28 cellular contexts compared by ENCODE assay signal in the genomic region with DNA sequence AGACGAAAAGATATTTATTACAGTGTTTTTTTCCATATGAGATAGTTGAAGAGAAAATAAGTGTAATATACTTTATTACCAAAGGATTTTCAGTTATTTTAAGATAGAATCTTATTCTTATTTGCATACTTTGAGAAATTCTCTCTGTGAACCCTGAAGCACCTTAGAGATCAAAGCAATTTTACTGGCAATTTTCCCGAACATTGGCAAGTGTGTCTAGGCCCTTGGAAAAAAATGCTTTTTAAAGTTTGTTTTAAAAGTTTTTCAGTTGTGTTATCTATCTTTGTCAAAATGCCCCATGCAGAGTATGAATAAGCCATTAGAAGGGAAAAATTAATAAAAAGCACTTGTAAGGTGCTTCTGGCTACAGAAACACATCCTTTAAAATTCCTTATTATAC.
"Had no signal": no experiment of that assay in that cellular context is flagged by ENCODE, and none has a peak within 500 bp of the region (broad histone marks: within the 10 kb centered on the region; RNA-seq: fewer than 3 reads in every experiment).

No MANE protein-coding gene starts in this region.

- H3K9me3 Mint-ChIP-seq: nephron progenitor cell; neural crest cell; stimulated activated naive CD8-positive, alpha-beta T cell treated with anti-CD3 and anti-CD28 coated beads, Interleukin-15, amount 100 ng/mL, for 72 hours; type B pancreatic cell had no signal

- H3K27ac ChIP-seq: ovary, psoas muscle, right lobe of liver, suprapubic skin, testis, tibial artery, transverse colon, upper lobe of right lung, uterus had no signal

- H3K27ac Mint-ChIP-seq: naive thymus-derived CD4-positive, alpha-beta T cell; natural killer cell; nephron progenitor cell; progenitor cell of endocrine pancreas; stimulated activated memory B cell treated with anti-CD40 and anti-IgM and Interleukin-4, amounts not matched to agents 10 μg/mL and 1 μg/mL and 100 μg/mL, for 72 hours; stimulated activated naive CD8-positive, alpha-beta T cell treated with anti-CD3 and anti-CD28 coated beads, Interleukin-15, amount 100 ng/mL, for 72 hours; type B pancreatic cell had no signal

- H3K4me1 Mint-ChIP-seq: naive thymus-derived CD4-positive, alpha-beta T cell; natural killer cell; nephron progenitor cell; neural crest cell; stimulated activated memory B cell treated with anti-CD40 and anti-IgM and Interleukin-4, amounts not matched to agents 10 μg/mL and 1 μg/mL and 100 μg/mL, for 72 hours; stimulated activated naive CD8-positive, alpha-beta T cell treated with anti-CD3 and anti-CD28 coated beads, Interleukin-15, amount 100 ng/mL, for 72 hours had no signal

- H3K4me3 Mint-ChIP-seq: naive thymus-derived CD4-positive, alpha-beta T cell; natural killer cell; nephron progenitor cell; neural crest cell; stimulated activated memory B cell treated with anti-CD40 and anti-IgM and Interleukin-4, amounts not matched to agents 10 μg/mL and 1 μg/mL and 100 μg/mL, for 72 hours; stimulated activated naive CD8-positive, alpha-beta T cell treated with anti-CD3 and anti-CD28 coated beads, Interleukin-15, amount 100 ng/mL, for 72 hours; type B pancreatic cell had no signal

- H3K27me3 Mint-ChIP-seq: progenitor cell of endocrine pancreas; stimulated activated memory B cell treated with anti-CD40 and anti-IgM and Interleukin-4, amounts not matched to agents 10 μg/mL and 1 μg/mL and 100 μg/mL, for 72 hours; stimulated activated naive CD8-positive, alpha-beta T cell treated with anti-CD3 and anti-CD28 coated beads, Interleukin-15, amount 100 ng/mL, for 72 hours; type B pancreatic cell had no signal

- H3K36me3 ChIP-seq: ovary, right lobe of liver, sigmoid colon, suprapubic skin, tibial artery, transverse colon, upper lobe of right lung, uterus had no signal

- ATAC-seq: naive thymus-derived CD4-positive, alpha-beta T cell; natural killer cell; psoas muscle; right cardiac atrium; right lobe of liver; stimulated activated memory B cell treated with anti-CD40 and anti-IgM and Interleukin-4, amounts not matched to agents 10 μg/mL and 1 μg/mL and 100 μg/mL, for 72 hours; stimulated activated naive CD8-positive, alpha-beta T cell treated with anti-CD3 and anti-CD28 coated beads, Interleukin-15, amount 100 ng/mL, for 72 hours; stimulated activated naive CD8-positive, alpha-beta T cell treated with anti-CD3 and anti-CD28 coated beads, Interleukin-15, Interleukin-2, amounts not matched to agents 100 U/mL and 50 U/mL, for 24 hours; upper lobe of right lung had no signal

- H3K27me3 ChIP-seq: ovary, right lobe of liver, sigmoid colon, suprapubic skin, testis, tibial artery, transverse colon, upper lobe of right lung, uterus had no signal

- H3K4me1 ChIP-seq: right lobe of liver, sigmoid colon, suprapubic skin, testis, tibial artery, transverse colon, upper lobe of right lung, uterus had no signal

- H3K4me3 ChIP-seq: ovary, psoas muscle, right lobe of liver, sigmoid colon, suprapubic skin, testis, tibial artery, transverse colon, upper lobe of right lung, uterus had no signal

- H3K9me3 ChIP-seq: ovary, psoas muscle, right lobe of liver, sigmoid colon, suprapubic skin, testis, tibial artery, transverse colon, upper lobe of right lung, uterus had no signal

- DNase-seq: naive thymus-derived CD4-positive, alpha-beta T cell; natural killer cell; nephron progenitor cell; occipital lobe; ovary; psoas muscle; right cardiac atrium; right lobe of liver; sigmoid colon; small intestine; stimulated activated CD4-positive, alpha-beta T cell treated with anti-CD3 and anti-CD28 coated beads, Interleukin-1b, Interleukin-23, amount 100 ng/mL, for 48 hours; stimulated activated CD4-positive, alpha-beta T cell treated with anti-CD3 and anti-CD28 coated beads, Interleukin-4, amount 100 ng/mL, for 1 hour; stimulated activated CD4-positive, alpha-beta T cell treated with anti-CD3 and anti-CD28 coated beads, Interleukin-4, amount 100 ng/mL, for 4 hours; stimulated activated CD8-positive, alpha-beta memory T cell treated with anti-CD3 and anti-CD28 coated beads, Interleukin-4, amount 100 ng/mL, for 48 hours; stimulated activated naive CD4-positive, alpha-beta T cell; stimulated activated naive CD8-positive, alpha-beta T cell treated with anti-CD3 and anti-CD28 coated beads, Interleukin-15, amount 100 ng/mL, for 72 hours; stimulated activated naive CD8-positive, alpha-beta T cell treated with anti-CD3 and anti-CD28 coated beads, Interleukin-15, Interleukin-2, amounts not matched to agents 100 U/mL and 50 U/mL, for 24 hours; substantia nigra; testis; tibial artery; transverse colon; upper lobe of right lung; uterus had no signal

- H3K36me3 Mint-ChIP-seq: naive thymus-derived CD4-positive, alpha-beta T cell; natural killer cell; stimulated activated memory B cell treated with anti-CD40 and anti-IgM and Interleukin-4, amounts not matched to agents 10 μg/mL and 1 μg/mL and 100 μg/mL, for 72 hours; type B pancreatic cell had no signal
